ENCODE assay signal across 8 cellular contexts in genomic region chr16:57244767-57245471, GRCh38. TPM values are rescaled to one million over a fixed set of nuclear protein-coding genes. Genes with fewer than 3 reads are reported as not detected.
DNase-seq lines count a peak whose midpoint lies in the region; ATAC-seq lines count a peak whose summit lies in the region.

TSS of gene ARL2BP (plus strand) at chr16:57245259. CDS start at chr16:57245368, 109 bp downstream.

- H3K4me3 ChIP-seq in effector memory CD4-positive, alpha-beta T cell (ENCODE audit: insufficient read depth, low read depth, low read length, poor library complexity, severe bottlenecking), result peak within 1 kb of the TSS; percentile 67

- POLR2A ChIA-PET in activated CD8-positive, alpha-beta memory T cell treated with anti-CD3 and anti-CD28 coated beads for 36 hours (lab: Charles Lee), result interaction anchor here (0.7 to 1.4 kb wide), 4 partner anchors 37 to 100 kb away, joined by 3 to 5 read pairs (median 4); partner anchors contain the start of genes PSME3IP1 and RSPRY1

- H3K9me3 ChIP-seq in effector memory CD4-positive, alpha-beta T cell (ENCODE audit: control insufficient read depth, low read length), result no peaks in the 10 kb centered on the region

- peaks cover 16% of the 10 kb centered on the region for H3K36me3 ChIP-seq in effector memory CD4-positive, alpha-beta T cell (ENCODE audit: control insufficient read depth, insufficient read depth, low read length)

- peaks cover 6% of the 10 kb centered on the region for H3K4me1 ChIP-seq in effector memory CD4-positive, alpha-beta T cell (ENCODE audit: control insufficient read depth, insufficient read depth, low read length, poor library complexity, severe bottlenecking)

- DNase-seq in CMK (ENCODE audit: low read depth) (peak; percentile 95), HS-5 (ENCODE audit: low read depth) (peak; percentile 88), medulla oblongata (ENCODE audit: extremely low spot score) (peak; percentile 99)
- DNase-seq in NK-92 treated with Interleukin-12 subunit alpha and Interleukin-12 subunit beta, amount 100 ng/mL, for 24 hours (lab: John Stamatoyannopoulos, UW), result peak; percentile 93
- peak; percentile 94 to 97 (median 95) for DNase-seq in effector memory CD4-positive, alpha-beta T cell
- peak; percentile 93 for DNase-seq in stimulated activated CD8-positive, alpha-beta memory T cell treated with anti-CD3 and anti-CD28 coated beads, Interleukin-12 subunit alpha, Interleukin-12 subunit beta, amount 100 ng/mL, for 1 hour (ENCODE audit: low read depth)

- peak within 1 kb of the TSS; percentile 82 for H3K27ac ChIP-seq in effector memory CD4-positive, alpha-beta T cell (ENCODE audit: insufficient read depth, low read length, poor library complexity, severe bottlenecking)

- CTCF ChIA-PET in activated CD8-positive, alpha-beta memory T cell treated with anti-CD3 and anti-CD28 coated beads for 36 hours (lab: Charles Lee), result interaction anchor here (1.0 to 1.3 kb wide), 3 partner anchors 9 to 172 kb away, joined by 3 to 6 read pairs (median 4); no protein-coding TSS in a partner anchor

- H3K27me3 ChIP-seq in effector memory CD4-positive, alpha-beta T cell (replicated peaks; ENCODE audit: control insufficient read depth, insufficient read depth, low read length, poor library complexity, severe bottlenecking), result no peaks in the 10 kb centered on the region

- peak; percentile 89 for ATAC-seq in GM19467 (IDR thresholded peaks at IDR 0.05; ENCODE audit: unreplicated experiment)

RNA-seq across cellular contexts. Expression of gene ARL2BP, which starts in this region (rescaled TPM):
- 10 to 100 TPM; 23.9 to 24.1 TPM for total RNA-seq in activated CD8-positive, alpha-beta memory T cell treated with anti-CD3 and anti-CD28 coated beads for 36 hours

Comparison
In these comparisons a context has a peak if more than half of its experiments do, and no peak if none do; other contexts are left out.
1. Peak in every context shown above with its lines: DNase-seq, ATAC-seq, H3K4me3 ChIP-seq and H3K27ac ChIP-seq.